8 cellular contexts compared by ENCODE assay signal in the genomic region with DNA sequence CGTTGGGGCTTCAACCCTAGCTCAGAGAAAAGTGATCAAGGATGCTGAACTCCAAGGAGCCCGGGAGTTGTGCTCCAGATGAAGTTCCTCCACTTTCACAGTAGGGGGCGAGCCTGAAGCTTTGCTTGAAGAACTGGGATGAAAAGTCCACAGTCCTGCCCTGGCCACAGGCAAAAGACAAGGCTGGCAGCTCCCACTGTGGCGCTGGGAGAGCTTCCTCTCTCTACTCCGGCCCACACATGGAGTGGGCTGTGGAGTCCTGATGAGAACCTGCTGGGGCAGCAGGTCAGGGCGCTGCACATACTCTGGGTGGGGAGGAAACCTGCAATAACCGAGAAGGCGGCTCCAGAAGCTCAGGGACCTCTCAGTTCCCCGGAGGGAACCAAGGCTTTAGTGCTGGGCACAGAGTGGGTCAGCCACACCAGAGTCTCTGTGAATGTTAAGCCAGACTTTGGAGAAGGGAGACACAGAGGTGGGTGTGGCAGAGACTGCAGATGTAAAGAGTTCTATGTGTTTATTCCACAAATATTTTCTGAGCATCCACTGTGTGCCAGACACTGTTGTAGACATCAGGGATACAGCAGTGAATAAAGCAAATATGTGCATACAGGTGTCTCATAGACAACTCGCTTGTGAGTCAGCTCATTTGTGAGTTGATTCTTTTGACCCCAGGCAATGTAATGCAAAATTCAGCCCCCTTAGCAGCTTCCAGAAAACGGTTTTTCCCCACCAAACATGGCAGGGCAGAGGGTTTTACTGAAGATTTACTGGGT. TPM values are rescaled to one million over a fixed set of nuclear protein-coding genes. Genes with fewer than 3 reads are reported as not detected.
DNase-seq lines count a peak whose midpoint lies in the region; ATAC-seq, FAIRE-seq and TF ChIP-seq lines count a peak whose summit lies in the region.

No MANE protein-coding gene starts in this region.

- peak; percentile 36 to 62; a peak in 2 of 5 replicates for TF ChIP-seq EP300 in A549 (IDR thresholded peaks at IDR 0.05)

- H3K9me3 ChIP-seq in A549 (no peaks in the 10 kb centered on the region), DND-41 (ENCODE audit: insufficient read depth, low read length, severe bottlenecking) (no peaks in the 10 kb centered on the region)

- TF ChIP-seq POLR2A in A549 (IDR thresholded peaks at IDR 0.05; ENCODE audit: low read length), result no peak

- H3K27ac ChIP-seq in A549 (peak overlapping the region; percentile 93 to 98), DND-41 (ENCODE audit: low read length) (no peak overlapping the region)

- H3K4me1 ChIP-seq in A549 (peaks cover 65% of the 10 kb centered on the region), DND-41 (ENCODE audit: insufficient read depth, low read length) (no peaks in the 10 kb centered on the region)

- CTCF ChIA-PET in A549 (lab: Yijun Ruan, JAX), result interaction anchor here (0.5 to 14.1 kb wide), 80 partner anchors 8 to 1172 kb away, joined by 3 to 167 read pairs (median 4); no protein-coding TSS in a partner anchor
- CTCF ChIA-PET in activated CD8-positive, alpha-beta T cell treated with anti-CD3 and anti-CD28 coated beads, Interleukin-2, amount 10 ng/mL, durations not matched to agents 7 days and 5 days (lab: Charles Lee), result interaction anchor here (0.7 to 5.8 kb wide), 18 partner anchors 9 to 679 kb away, joined by 3 to 35 read pairs (median 4); no protein-coding TSS in a partner anchor

- no peaks in the 10 kb centered on the region for H4K20me1 ChIP-seq in DND-41 (ENCODE audit: insufficient read depth, low read length)

- POLR2A ChIA-PET in A549 (lab: Yijun Ruan, JAX), result interaction anchor here (0.5 to 1.9 kb wide), 11 partner anchors 9 to 1028 kb away, joined by 3 to 7 read pairs (median 5); a partner anchor contains a TSS
- POLR2A ChIA-PET in activated CD8-positive, alpha-beta T cell treated with anti-CD3 and anti-CD28 coated beads, Interleukin-2, amount 10 ng/mL, durations not matched to agents 7 days and 5 days (lab: Charles Lee), result no interaction called here

- no peak overlapping the region for H3K4me3 ChIP-seq in A549
- H3K4me3 ChIP-seq in DND-41 (ENCODE audit: low read depth in 1 of 2, low read length in 2 of 2), result no peak overlapping the region

- no peaks in the 10 kb centered on the region for H3K27me3 ChIP-seq in DND-41 (ENCODE audit: insufficient read depth, low read length, poor library complexity)

- peak; percentile 82 to 86 for TF ChIP-seq RAD21 in A549 (conservative IDR thresholded peaks at IDR 0.05 in 1 of 2, IDR thresholded peaks at IDR 0.05 in 1 of 2)

- H3K4me1 Mint-ChIP-seq in activated CD8-positive, alpha-beta T cell treated with anti-CD3 and anti-CD28 coated beads, Interleukin-2, amount 10 ng/mL, durations not matched to agents 7 days and 5 days (ENCODE audit: low read depth), result peaks cover 37% of the 10 kb centered on the region
- H3K4me1 Mint-ChIP-seq in glutamatergic neuron (ENCODE audit: low read depth, unreplicated experiment) (peaks cover 4% of the 10 kb centered on the region), osteocyte (ENCODE audit: unreplicated experiment) (peaks cover 32% of the 10 kb centered on the region)

- no peak overlapping the region for H3K4me3 Mint-ChIP-seq in activated CD8-positive, alpha-beta T cell treated with anti-CD3 and anti-CD28 coated beads, Interleukin-2, amount 10 ng/mL, durations not matched to agents 7 days and 5 days
- H3K4me3 Mint-ChIP-seq in glutamatergic neuron (ENCODE audit: unreplicated experiment) (no peak overlapping the region), osteocyte (ENCODE audit: unreplicated experiment) (no peak overlapping the region)

- no peaks in the 10 kb centered on the region for H3K79me2 ChIP-seq in DND-41 (ENCODE audit: insufficient read depth, low read length)

- peak; percentile 83 to 92 for DNase-seq in A549 (ENCODE audit: low read depth in 1 of 2, low spot score in 1 of 2)
- peak; percentile 44 for DNase-seq in DND-41
- DNase-seq in NCI-H1930 (lab: John Stamatoyannopoulos, UW), result peak; percentile 12 to 39
- peak; percentile 51 for DNase-seq in activated CD8-positive, alpha-beta T cell treated with anti-CD3 and anti-CD28 coated beads, Interleukin-2, amount 10 ng/mL, durations not matched to agents 7 days and 5 days
- DNase-seq in glutamatergic neuron, result peak; percentile 62
- DNase-seq in osteocyte (ENCODE audit: extremely low spot score, unreplicated experiment), result no peak
- no peak for DNase-seq in KG1 (lab: John Stamatoyannopoulos, UW)

- ATAC-seq in A549 (peak; percentile 51 to 77), DND-41 (ENCODE audit: insufficient read depth, low read depth) (peak; percentile 81), GM21423 (IDR thresholded peaks at IDR 0.05; ENCODE audit: unreplicated experiment) (no peak)
- ATAC-seq in activated CD8-positive, alpha-beta T cell treated with anti-CD3 and anti-CD28 coated beads, Interleukin-2, amount 10 ng/mL, durations not matched to agents 7 days and 5 days, result peak; percentile 43

- H2AFZ ChIP-seq in DND-41 (ENCODE audit: low read depth, low read length), result no peak overlapping the region; the same call in 1 of the 2 replicates

- H3K27ac Mint-ChIP-seq in activated CD8-positive, alpha-beta T cell treated with anti-CD3 and anti-CD28 coated beads, Interleukin-2, amount 10 ng/mL, durations not matched to agents 7 days and 5 days, result no peak overlapping the region
- H3K27ac Mint-ChIP-seq in glutamatergic neuron (ENCODE audit: unreplicated experiment) (no peak overlapping the region), osteocyte (ENCODE audit: unreplicated experiment) (peak overlapping the region; percentile 56)

- no peaks in the 10 kb centered on the region for H3K36me3 ChIP-seq in DND-41 (ENCODE audit: insufficient read depth, low read length)

- peak; percentile 84 for FAIRE-seq in A549 (lab: Jason Lieb, UNC)

- H3K9ac ChIP-seq in DND-41 (ENCODE audit: low read depth, low read length), result no peak overlapping the region

- TF ChIP-seq CTCF in A549 (IDR thresholded peaks at IDR 0.05), result peak; percentile 78
- peak; percentile 78 for TF ChIP-seq CTCF in DND-41 (IDR thresholded peaks at IDR 0.05; ENCODE audit: borderline replicate concordance, extremely low read depth, low read length, poor library complexity, severe bottlenecking)
- TF ChIP-seq CTCF in glutamatergic neuron (IDR thresholded peaks at IDR 0.05; ENCODE audit: partially characterized antibody, unreplicated experiment), result peak; percentile 81
- peak; percentile 74 for TF ChIP-seq CTCF in osteocyte (IDR thresholded peaks at IDR 0.05)

- WGBS in A549 (ENCODE audit: missing lambda C conversion rate), result 5% methylated on average over 9 of the region's 11 CpGs

- H3K27me3 Mint-ChIP-seq in activated CD8-positive, alpha-beta T cell treated with anti-CD3 and anti-CD28 coated beads, Interleukin-2, amount 10 ng/mL, durations not matched to agents 7 days and 5 days (ENCODE audit: low read depth), result peaks cover 4% of the 10 kb centered on the region
- H3K27me3 Mint-ChIP-seq in glutamatergic neuron (ENCODE audit: unreplicated experiment), result peaks cover 7% of the 10 kb centered on the region
- H3K27me3 Mint-ChIP-seq in osteocyte (ENCODE audit: unreplicated experiment), result no peaks in the 10 kb centered on the region

- H3K4me2 ChIP-seq in A549 (peak overlapping the region; percentile 75), DND-41 (ENCODE audit: insufficient read depth, low read length) (no peak overlapping the region)

- no peaks in the 10 kb centered on the region for H3K9me3 Mint-ChIP-seq in activated CD8-positive, alpha-beta T cell treated with anti-CD3 and anti-CD28 coated beads, Interleukin-2, amount 10 ng/mL, durations not matched to agents 7 days and 5 days (ENCODE audit: insufficient read depth)
- H3K9me3 Mint-ChIP-seq in glutamatergic neuron (ENCODE audit: unreplicated experiment) (peaks cover 2% of the 10 kb centered on the region), osteocyte (ENCODE audit: unreplicated experiment) (no peaks in the 10 kb centered on the region)

- no peaks in the 10 kb centered on the region for H3K36me3 Mint-ChIP-seq in activated CD8-positive, alpha-beta T cell treated with anti-CD3 and anti-CD28 coated beads, Interleukin-2, amount 10 ng/mL, durations not matched to agents 7 days and 5 days (ENCODE audit: low read depth)
- H3K36me3 Mint-ChIP-seq in glutamatergic neuron (ENCODE audit: unreplicated experiment) (no peaks in the 10 kb centered on the region), osteocyte (ENCODE audit: unreplicated experiment) (no peaks in the 10 kb centered on the region)

TF ChIP-seq in A549, 52 proteins besides CTCF, POLR2A, EP300 and RAD21 (continues in another document):
- TF ChIP-seq JUNB (IDR thresholded peaks at IDR 0.05), result peak; percentile 81
- TF ChIP-seq FOSB (CRISPR knock-in tag; IDR thresholded peaks at IDR 0.05), result no peak
- no peak for TF ChIP-seq RFX5 (IDR thresholded peaks at IDR 0.05)
- peak; percentile 43 for TF ChIP-seq MAFK (IDR thresholded peaks at IDR 0.05; ENCODE audit: partially characterized antibody)
- TF ChIP-seq JUN (IDR thresholded peaks at IDR 0.05), result peak in 1 of 2 experiments; percentile 55; a peak in 1 of 5 replicates
- no peak for TF ChIP-seq ZNF302 (CRISPR knock-in tag; IDR thresholded peaks at IDR 0.05)

RNA-seq across cellular contexts. Expression of a gene that starts 48.0 kb away (rescaled TPM):
- polyA plus RNA-seq in A549 (2011; rRNA removed) (171 and 287 TPM in 2 replicates), A549 (2017; fragmentation: RNase III; extraction: RNeasy Plus Mini Kit Qiagen cat#74134 plus additional on column Dnase treatment) (492 to 595 TPM (median 497 TPM) in 3 replicates)
- 89.0 and 108 TPM in 2 replicates for polyA plus RNA-seq in A549 (2012; cell fraction: cytosol; rRNA removed)
- 16.2 and 28.5 TPM in 2 replicates for polyA plus RNA-seq in A549 (2012; cell fraction: nucleus; rRNA removed)
- 11.8 and 17.2 TPM in 2 replicates for polyA minus RNA-seq in A549 (2011; rRNA and poly(A)+ RNA removed)
- 10 to 100 TPM; 47.9 to 57.8 TPM for total RNA-seq in activated CD8-positive, alpha-beta T cell treated with anti-CD3 and anti-CD28 coated beads, Interleukin-2, amount 10 ng/mL, durations not matched to agents 7 days and 5 days
- total RNA-seq in glutamatergic neuron (ENCODE audit: unreplicated experiment) (54.2 TPM), osteocyte (43.5 and 51.6 TPM in 2 replicates)

RNA-seq across cellular contexts. Expression of a gene that starts 59.9 kb away (rescaled TPM):
- polyA plus RNA-seq in A549 (2011; rRNA removed) (21.1 and 33.0 TPM in 2 replicates), A549 (2017; fragmentation: RNase III; extraction: RNeasy Plus Mini Kit Qiagen cat#74134 plus additional on column Dnase treatment) (30.0 to 32.6 TPM (median 31.8 TPM) in 3 replicates)
- 13.0 and 13.6 TPM in 2 replicates for polyA plus RNA-seq in A549 (2012; cell fraction: cytosol; rRNA removed)
- polyA plus RNA-seq in A549 (2012; cell fraction: nucleus; rRNA removed), result 18.0 and 18.2 TPM in 2 replicates
- 7.2 and 11.3 TPM in 2 replicates for polyA minus RNA-seq in A549 (2011; rRNA and poly(A)+ RNA removed)
- 10 to 100 TPM; 24.2 to 25.2 TPM for total RNA-seq in activated CD8-positive, alpha-beta T cell treated with anti-CD3 and anti-CD28 coated beads, Interleukin-2, amount 10 ng/mL, durations not matched to agents 7 days and 5 days
- total RNA-seq in glutamatergic neuron (ENCODE audit: unreplicated experiment) (24.7 TPM), osteocyte (20.5 and 20.7 TPM in 2 replicates)

Comparison
In these comparisons a context has a peak if more than half of its experiments do, and no peak if none do; other contexts are left out.
1. DNase-seq: peak in A549 (2 of 2), DND-41 (single experiment), NCI-H1930 (2 of 2), activated CD8-positive, alpha-beta T cell treated with anti-CD3 and anti-CD28 coated beads, Interleukin-2, amount 10 ng/mL, durations not matched to agents 7 days and 5 days (single experiment) and glutamatergic neuron (single experiment); none in osteocyte (single experiment) and KG1 (single experiment).
2. Peak in every context shown above with its lines, with median percentiles within 50 percentile points of each other: CTCF ChIP-seq.